In the genomic region with DNA sequence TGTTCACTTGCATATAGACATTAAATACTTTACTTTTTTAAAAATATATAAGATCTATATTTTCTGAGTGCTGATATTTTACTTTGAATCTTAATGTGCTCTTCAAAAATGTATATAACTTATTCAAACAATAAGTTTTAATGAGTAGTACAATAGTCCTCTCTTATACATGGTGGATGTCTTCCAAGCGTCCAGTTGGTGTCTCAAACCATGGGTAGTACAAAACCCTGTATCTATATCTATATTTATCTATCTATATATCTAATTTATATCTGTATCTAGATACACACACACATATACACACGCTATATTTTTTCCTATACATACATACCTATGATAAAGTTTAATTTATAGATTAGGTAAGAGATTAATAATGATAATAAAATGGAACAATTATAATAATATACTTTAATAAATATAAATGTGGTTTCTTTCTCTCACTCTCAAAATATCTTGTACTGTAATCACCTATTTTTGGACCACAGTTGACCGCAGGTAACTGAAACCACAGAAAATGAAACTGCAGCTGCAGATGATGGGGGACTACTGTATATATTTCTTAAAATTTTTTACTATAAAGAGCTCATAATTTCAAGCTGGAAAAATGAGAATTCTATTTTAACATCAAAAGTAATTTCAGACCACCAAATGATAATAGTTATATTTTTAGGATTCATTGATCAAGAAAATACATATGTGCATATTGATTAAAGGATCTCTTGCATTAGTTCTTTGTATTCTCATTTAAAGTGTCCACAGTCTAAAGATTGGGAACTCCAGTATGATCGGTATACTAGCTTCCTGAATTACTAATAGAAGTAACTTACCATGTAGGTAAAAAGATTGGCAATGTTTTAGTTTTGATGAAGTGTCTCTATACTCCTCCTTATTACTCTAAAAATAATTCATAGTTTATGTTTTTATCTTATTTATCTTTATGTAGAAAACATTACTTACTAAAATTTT, we compare ENCODE assay signal across 14 cellular contexts.
DNase-seq lines count a peak whose midpoint lies in the region; ATAC-seq and TF ChIP-seq lines count a peak whose summit lies in the region.
"Had no signal": no experiment of that assay in that cellular context is flagged by ENCODE, and none has a peak within 500 bp of the region (broad histone marks: within the 10 kb centered on the region; RNA-seq: fewer than 3 reads in every experiment).

No MANE protein-coding gene starts in this region.

- H3K9ac ChIP-seq in OCI-LY1 (ENCODE audit: low read length), result peak overlapping the region; percentile 49

- H3K27ac Mint-ChIP-seq in glutamatergic neuron (ENCODE audit: unreplicated experiment) (no peak overlapping the region), HFFc6 (no peak overlapping the region)
- H3K27ac Mint-ChIP-seq: activated B cell treated with CpG ODN at 0.5 μM for 24 hours; activated naive CD4-positive, alpha-beta T cell treated with anti-CD3 and anti-CD28 coated beads, Interleukin-2, amount 50 U/mL, for 24 hours; mesothelial cell of epicardium had no signal

- H3K4me1 Mint-ChIP-seq in glutamatergic neuron (ENCODE audit: low read depth, unreplicated experiment), result no peaks in the 10 kb centered on the region
- no peaks in the 10 kb centered on the region for H3K4me1 Mint-ChIP-seq in HFFc6 (ENCODE audit: low read depth)
- H3K4me1 Mint-ChIP-seq: mesothelial cell of epicardium had no signal

- peaks cover 72% of the 10 kb centered on the region for H3K4me1 ChIP-seq in OCI-LY1 (ENCODE audit: insufficient read depth, low read length, severe bottlenecking)
- H3K4me1 ChIP-seq: right lobe of liver had no signal

- peaks cover 29% of the 10 kb centered on the region for H3K36me3 ChIP-seq in OCI-LY1 (ENCODE audit: insufficient read depth, low read length)
- H3K36me3 ChIP-seq in brain microvascular endothelial cell (replicated peaks), result no peaks in the 10 kb centered on the region
- H3K36me3 ChIP-seq: right lobe of liver had no signal

- H3F3A ChIP-seq in OCI-LY1 (ENCODE audit: insufficient read depth, low read length), result no peaks in the 10 kb centered on the region; the same call in 1 of the 2 replicates

- H3K27ac ChIP-seq in OCI-LY1 (ENCODE audit: low read depth, low read length, poor library complexity, severe bottlenecking), result peak overlapping the region; percentile 93
- H3K27ac ChIP-seq in brain microvascular endothelial cell, result no peak overlapping the region
- H3K27ac ChIP-seq: C4-2B, right lobe of liver had no signal

- H2AFZ ChIP-seq in OCI-LY1 (ENCODE audit: low read length), result no peak overlapping the region

- H3K9me2 ChIP-seq in OCI-LY1 (ENCODE audit: low read depth, low read length), result no peaks in the 10 kb centered on the region

- in situ Hi-C loops in brain microvascular endothelial cell (cut with HindIII; ENCODE audit: low pct_ligation_motif_present, low sequenced_read_pairs), result no loop called here

- ATAC-seq in GM18508 (IDR thresholded peaks at IDR 0.05; ENCODE audit: insufficient read depth, unreplicated experiment) (peak; percentile 84), GM21447 (IDR thresholded peaks at IDR 0.05; ENCODE audit: unreplicated experiment) (peak; percentile 93), HG03066 (IDR thresholded peaks at IDR 0.05; ENCODE audit: low read depth, unreplicated experiment) (peak; percentile 95)
- ATAC-seq: right lobe of liver had no signal

- DNase-seq in glutamatergic neuron (no peak), DMS 273 (lab: John Stamatoyannopoulos, UW; ENCODE audit: unreplicated experiment) (no peak), HFFc6 (no peak), brain microvascular endothelial cell (no peak)
- DNase-seq: activated B cell treated with CpG ODN at 0.5 μM for 24 hours, dermis blood vessel endothelial cell, right lobe of liver had no signal

- H3K27me3 ChIP-seq in OCI-LY1 (ENCODE audit: insufficient read depth, low read length) (no peaks in the 10 kb centered on the region), brain microvascular endothelial cell (replicated peaks) (no peaks in the 10 kb centered on the region)
- H3K27me3 ChIP-seq: right lobe of liver had no signal

- H3K4me2 ChIP-seq in OCI-LY1 (ENCODE audit: low read length), result peak overlapping the region; percentile 47

- H3K4me3 Mint-ChIP-seq in glutamatergic neuron (ENCODE audit: unreplicated experiment) (no peak overlapping the region), HFFc6 (no peak overlapping the region)
- H3K4me3 Mint-ChIP-seq: activated B cell treated with CpG ODN at 0.5 μM for 24 hours; activated naive CD4-positive, alpha-beta T cell treated with anti-CD3 and anti-CD28 coated beads, Interleukin-2, amount 50 U/mL, for 24 hours; mesothelial cell of epicardium had no signal

- H3K27me3 Mint-ChIP-seq in glutamatergic neuron (ENCODE audit: unreplicated experiment) (no peaks in the 10 kb centered on the region), HFFc6 (ENCODE audit: insufficient read depth) (no peaks in the 10 kb centered on the region)
- H3K27me3 Mint-ChIP-seq: activated B cell treated with CpG ODN at 0.5 μM for 24 hours; activated naive CD4-positive, alpha-beta T cell treated with anti-CD3 and anti-CD28 coated beads, Interleukin-2, amount 50 U/mL, for 24 hours had no signal

- H4K20me1 ChIP-seq in OCI-LY1 (ENCODE audit: insufficient read depth, low read length), result no peaks in the 10 kb centered on the region

- TF ChIP-seq CTCF in OCI-LY1 (IDR thresholded peaks at IDR 0.05; ENCODE audit: low read length) (no peak), glutamatergic neuron (IDR thresholded peaks at IDR 0.05; ENCODE audit: partially characterized antibody, unreplicated experiment) (no peak), HFFc6 (IDR thresholded peaks at IDR 0.05) (no peak), brain microvascular endothelial cell (IDR thresholded peaks at IDR 0.05; ENCODE audit: low read depth, low read length, missing control alignments) (no peak)

- H3K36me3 Mint-ChIP-seq in glutamatergic neuron (ENCODE audit: unreplicated experiment) (no peaks in the 10 kb centered on the region), HFFc6 (ENCODE audit: low read depth) (0 out of 2 replicates have a peak, but pooled peaks cover 5% of the 10 kb centered on the region)
- H3K36me3 Mint-ChIP-seq: mesothelial cell of epicardium had no signal

- peaks cover 19% of the 10 kb centered on the region for H3K9me3 ChIP-seq in OCI-LY1 (ENCODE audit: low read length)
- H3K9me3 ChIP-seq: right lobe of liver had no signal

- H3K9me3 Mint-ChIP-seq in glutamatergic neuron (ENCODE audit: unreplicated experiment) (no peaks in the 10 kb centered on the region), HFFc6 (no peaks in the 10 kb centered on the region)
- H3K9me3 Mint-ChIP-seq: activated B cell treated with CpG ODN at 0.5 μM for 24 hours, mesothelial cell of epicardium had no signal

- H3K4me3 ChIP-seq in OCI-LY1 (ENCODE audit: low read depth, low read length, poor library complexity, severe bottlenecking) (peak overlapping the region; percentile 9), brain microvascular endothelial cell (ENCODE audit: low read depth, low read length) (no peak overlapping the region)
- H3K4me3 ChIP-seq: right lobe of liver had no signal

- no peaks in the 10 kb centered on the region; the same call in 1 of the 2 replicates for H3K79me2 ChIP-seq in OCI-LY1 (ENCODE audit: insufficient read depth, low read length)
